ENCODE assay signal across 8 cellular contexts in the genomic region with DNA sequence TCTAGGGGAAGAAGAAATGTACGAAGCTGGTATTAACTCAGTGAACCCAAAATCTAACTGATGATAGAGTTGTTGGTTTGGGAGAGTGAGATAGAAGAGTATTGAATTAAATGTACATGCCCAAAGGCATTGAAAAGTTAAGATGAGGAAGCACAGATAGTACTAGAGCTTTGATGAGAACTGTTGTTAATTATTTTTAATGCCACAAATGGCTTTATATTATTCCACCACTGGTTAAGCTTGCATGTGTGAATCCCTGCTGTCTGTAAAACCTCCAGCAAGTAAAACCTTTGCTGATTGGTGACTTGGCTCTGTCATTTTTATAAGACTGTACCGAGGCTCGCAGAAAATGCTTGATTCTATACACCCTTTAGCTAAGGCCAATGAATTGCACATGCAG.
"Had no signal": no experiment of that assay in that cellular context is flagged by ENCODE, and none has a peak within 500 bp of the region (broad histone marks: within the 10 kb centered on the region; RNA-seq: fewer than 3 reads in every experiment).

No MANE protein-coding gene starts in this region.

- H3K4me1 Mint-ChIP-seq: IgD-negative memory B cell had no signal

- DNase-seq: H9, HCEC 1CT had no signal

- FAIRE-seq: H1, H54, HepG2 had no signal

- H3K27ac Mint-ChIP-seq: GM23338, H9 had no signal

- H3K4me2 ChIP-seq: GM23338 had no signal

- H2AFZ ChIP-seq: GM23338 had no signal

- H3K27ac ChIP-seq: HL-60 had no signal

- H3K4me3 ChIP-seq: GM23338 had no signal

- H3K9me3 Mint-ChIP-seq: GM23338, H9, IgD-negative memory B cell had no signal

- H3K27me3 Mint-ChIP-seq: IgD-negative memory B cell had no signal

- H3K4me3 Mint-ChIP-seq: GM23338, H9, IgD-negative memory B cell had no signal

- ATAC-seq: GM23338, HepG2 had no signal
